Comparison of ENCODE assay signal across 1 cellular context in the genomic region with DNA sequence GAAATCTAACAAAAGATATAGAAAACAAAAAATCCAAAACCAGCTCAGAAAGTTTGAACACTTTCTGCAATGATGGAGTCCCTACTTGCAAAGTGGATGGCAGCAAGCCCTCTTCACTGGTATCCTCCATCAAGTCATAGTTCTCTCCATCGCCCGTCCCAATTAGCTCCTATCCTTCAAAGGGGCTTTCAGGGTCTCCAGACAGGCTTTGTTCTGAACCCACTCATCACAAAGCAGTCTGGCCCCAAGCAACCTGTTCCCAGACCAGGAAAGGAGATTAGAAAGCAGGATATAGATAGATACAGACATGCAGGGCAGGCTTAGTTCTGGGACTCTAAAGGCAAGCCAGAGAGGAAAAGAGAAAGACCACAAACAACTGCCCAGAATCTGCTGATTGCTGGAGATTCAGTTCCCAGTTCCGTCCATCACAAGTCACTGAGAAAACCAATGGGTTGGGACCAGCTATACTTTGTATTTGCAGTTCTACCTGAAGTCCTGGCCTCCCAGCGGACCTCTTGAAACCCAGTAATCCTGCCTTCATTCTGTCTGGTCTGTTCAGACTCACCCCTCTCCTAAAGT.
TF ChIP-seq lines count a peak whose summit lies in the region.

No MANE protein-coding gene starts in this region.

TF ChIP-seq in IMR-90, 13 proteins besides CTCF, POLR2A, EP300 and RAD21 (continued from another document):
- TF ChIP-seq FOS (IDR thresholded peaks at IDR 0.05; ENCODE audit: low read depth, low read length) (no peak), NFE2L2 (IDR thresholded peaks at IDR 0.05; ENCODE audit: low read depth, low read length) (no peak), RFX5 (IDR thresholded peaks at IDR 0.05; ENCODE audit: low read depth, low read length) (no peak), MAZ (IDR thresholded peaks at IDR 0.05; ENCODE audit: borderline replicate concordance, low read depth, low read length) (no peak), ELK1 (IDR thresholded peaks at IDR 0.05; ENCODE audit: borderline replicate concordance, low read depth, low read length) (no peak), USF2 (IDR thresholded peaks at IDR 0.05; ENCODE audit: low read depth, low read length) (no peak), MXI1 (IDR thresholded peaks at IDR 0.05; ENCODE audit: borderline replicate concordance, low read depth, low read length) (no peak), RCOR1 (IDR thresholded peaks at IDR 0.05; ENCODE audit: insufficient replicate concordance, low read length) (no peak), SMC3 (IDR thresholded peaks at IDR 0.05; ENCODE audit: low read depth, low read length) (no peak), MAFK (IDR thresholded peaks at IDR 0.05; ENCODE audit: low read depth, low read length) (no peak)
